Comparison of ENCODE assay signal across 24 cellular contexts in genomic region chrX:378443-378842, GRCh38. TPM values are rescaled to one million over a fixed set of nuclear protein-coding genes. Genes with fewer than 3 reads are reported as not detected.
DNase-seq lines count a peak whose midpoint lies in the region; ATAC-seq and TF ChIP-seq lines count a peak whose summit lies in the region.
"Had no signal": no experiment of that assay in that cellular context is flagged by ENCODE, and none has a peak within 500 bp of the region (broad histone marks: within the 10 kb centered on the region; RNA-seq: fewer than 3 reads in every experiment).

No MANE protein-coding gene starts in this region.

- POLR2A ChIA-PET in activated CD4-positive, alpha-beta memory T cell treated with anti-CD3 and anti-CD28 coated beads, Interleukin-2, amount 10 ng/mL, durations not matched to agents 7 days and 5 days (lab: Charles Lee): no interaction called here

- peaks cover 62 to 67% of the 10 kb centered on the region in 2 experiments for H3K4me1 ChIP-seq in neutrophil (ENCODE audit: control insufficient read depth in 1 of 2, insufficient read depth in 1 of 2, low read depth in 1 of 2, low read length in 1 of 2)

- H3K4me3 Mint-ChIP-seq in activated naive CD4-positive, alpha-beta T cell treated with anti-CD3 and anti-CD28 coated beads for 36 hours: no peak overlapping the region
- no peak overlapping the region for H3K4me3 Mint-ChIP-seq in activated CD4-positive, alpha-beta memory T cell treated with anti-CD3 and anti-CD28 coated beads, Interleukin-2, amount 10 ng/mL, durations not matched to agents 7 days and 5 days
- H3K4me3 Mint-ChIP-seq: central memory CD8-positive, alpha-beta T cell; natural killer cell treated with Interleukin-12 subunit alpha and Interleukin-12 subunit beta and Interleukin-15 and Interleukin-18, amount 100 ng/mL, for 72 hours had no signal

- H3K4me3 ChIP-seq in HL-60 (replicated peaks; ENCODE audit: insufficient read depth, low read length) (no peak overlapping the region), neutrophil (ENCODE audit: low read depth in 1 of 2, low read length in 1 of 2) (peak overlapping the region; percentile 12 to 33)
- H3K4me3 ChIP-seq: heart left ventricle, left lung, SK-N-MC had no signal

- no peak overlapping the region for H3K27ac Mint-ChIP-seq in activated naive CD4-positive, alpha-beta T cell treated with anti-CD3 and anti-CD28 coated beads for 36 hours
- H3K27ac Mint-ChIP-seq in activated CD4-positive, alpha-beta memory T cell treated with anti-CD3 and anti-CD28 coated beads, Interleukin-2, amount 10 ng/mL, durations not matched to agents 7 days and 5 days: peak overlapping the region; percentile 36
- H3K27ac Mint-ChIP-seq: natural killer cell treated with Interleukin-12 subunit alpha and Interleukin-12 subunit beta and Interleukin-15 and Interleukin-18, amount 100 ng/mL, for 72 hours had no signal

- CTCF ChIA-PET in activated naive CD4-positive, alpha-beta T cell treated with anti-CD3 and anti-CD28 coated beads for 36 hours (lab: Charles Lee): no interaction called here
- CTCF ChIA-PET in activated CD4-positive, alpha-beta memory T cell treated with anti-CD3 and anti-CD28 coated beads, Interleukin-2, amount 10 ng/mL, durations not matched to agents 7 days and 5 days (lab: Charles Lee): no interaction called here

- H3K27me3 ChIP-seq in HL-60 (ENCODE audit: insufficient read depth, poor library complexity, severe bottlenecking): peaks cover 14% of the 10 kb centered on the region
- peaks cover 23% of the 10 kb centered on the region for H3K27me3 ChIP-seq in neutrophil

- H3K27me3 Mint-ChIP-seq in activated naive CD4-positive, alpha-beta T cell treated with anti-CD3 and anti-CD28 coated beads for 36 hours (ENCODE audit: low read depth): peaks cover 17% of the 10 kb centered on the region
- peaks cover 18% of the 10 kb centered on the region for H3K27me3 Mint-ChIP-seq in activated CD4-positive, alpha-beta memory T cell treated with anti-CD3 and anti-CD28 coated beads, Interleukin-2, amount 10 ng/mL, durations not matched to agents 7 days and 5 days

- no peaks in the 10 kb centered on the region for H3K9me3 Mint-ChIP-seq in activated naive CD4-positive, alpha-beta T cell treated with anti-CD3 and anti-CD28 coated beads for 36 hours
- H3K9me3 Mint-ChIP-seq in activated CD4-positive, alpha-beta memory T cell treated with anti-CD3 and anti-CD28 coated beads, Interleukin-2, amount 10 ng/mL, durations not matched to agents 7 days and 5 days: no peaks in the 10 kb centered on the region
- H3K9me3 Mint-ChIP-seq: central memory CD8-positive, alpha-beta T cell; natural killer cell treated with Interleukin-12 subunit alpha and Interleukin-12 subunit beta and Interleukin-15 and Interleukin-18, amount 100 ng/mL, for 72 hours had no signal

- H3K36me3 ChIP-seq in neutrophil: no peaks in the 10 kb centered on the region
- H3K36me3 ChIP-seq: heart left ventricle, left lung had no signal

- intact Hi-C loops in activated naive CD4-positive, alpha-beta T cell treated with anti-CD3 and anti-CD28 coated beads for 36 hours (cut with micrococcal nuclease): loop anchor here (1.0 kb wide), 1 partner anchor 21 kb away; no protein-coding TSS in a partner anchor

- TF ChIP-seq CTCF in HL-60 (IDR thresholded peaks at IDR 0.05; ENCODE audit: insufficient read depth, low read length) (no peak), neutrophil (IDR thresholded peaks at IDR 0.05) (no peak)

- H3K4me1 Mint-ChIP-seq in activated naive CD4-positive, alpha-beta T cell treated with anti-CD3 and anti-CD28 coated beads for 36 hours (ENCODE audit: low read depth): peaks cover 22% of the 10 kb centered on the region
- H3K4me1 Mint-ChIP-seq in activated CD4-positive, alpha-beta memory T cell treated with anti-CD3 and anti-CD28 coated beads, Interleukin-2, amount 10 ng/mL, durations not matched to agents 7 days and 5 days: peaks cover 20% of the 10 kb centered on the region

- DNase-seq in activated naive CD4-positive, alpha-beta T cell treated with anti-CD3 and anti-CD28 coated beads for 36 hours: peak; percentile 62
- DNase-seq in activated naive CD4-positive, alpha-beta T cell treated with anti-CD3 and anti-CD28 coated beads, Interleukin-2, amount 50 U/mL, for 16 hours: no peak
- DNase-seq in HL-60 (ENCODE audit: low read depth in 1 of 2, low spot score in 1 of 2) (peak in 1 of 2 experiments; percentile 81), NCI-H2029 treated with DMSO at 0.1 percent for 48 hours (lab: John Stamatoyannopoulos, UW) (no peak)
- DNase-seq in activated CD4-positive, alpha-beta memory T cell treated with anti-CD3 and anti-CD28 coated beads, Interleukin-2, amount 10 ng/mL, durations not matched to agents 7 days and 5 days: no peak
- DNase-seq: activated CD4-positive, CD25-positive, alpha-beta regulatory T cell; activated CD8-positive, alpha-beta memory T cell treated with anti-CD3 and anti-CD28 coated beads, Interleukin-2, amount 50 U/mL, for 48 hours; activated gamma-delta T cell treated with Interleukin-2 at 50 U/mL for 16 hours; DMS 273 treated with DMSO at 0.1 percent for 48 hours; heart left ventricle; left lung; NCI-H1105; NCI-H446; stimulated activated CD8-positive, alpha-beta memory T cell treated with anti-CD3 and anti-CD28 coated beads, Interleukin-4, amount 100 ng/mL, for 48 hours; T-helper 9 cell had no signal

- no peaks in the 10 kb centered on the region for H3K36me3 Mint-ChIP-seq in activated naive CD4-positive, alpha-beta T cell treated with anti-CD3 and anti-CD28 coated beads for 36 hours (ENCODE audit: low read depth)
- H3K36me3 Mint-ChIP-seq in activated CD4-positive, alpha-beta memory T cell treated with anti-CD3 and anti-CD28 coated beads, Interleukin-2, amount 10 ng/mL, durations not matched to agents 7 days and 5 days (ENCODE audit: low read depth): no peaks in the 10 kb centered on the region
- H3K36me3 Mint-ChIP-seq: natural killer cell treated with Interleukin-12 subunit alpha and Interleukin-12 subunit beta and Interleukin-15 and Interleukin-18, amount 100 ng/mL, for 72 hours had no signal

- peak overlapping the region; percentile 52 for H3K27ac ChIP-seq in HL-60 (replicated peaks)
- H3K27ac ChIP-seq in neutrophil: peak overlapping the region; percentile 88
- H3K27ac ChIP-seq: epithelial cell of prostate, heart left ventricle, SK-N-MC had no signal

- no peaks in the 10 kb centered on the region for H3K9me3 ChIP-seq in neutrophil
- H3K9me3 ChIP-seq: heart left ventricle, left lung had no signal

- ATAC-seq in HG03097 (IDR thresholded peaks at IDR 0.05; ENCODE audit: low FRiP score, unreplicated experiment) (no peak), HG02798 (IDR thresholded peaks at IDR 0.05; ENCODE audit: poor library complexity, unreplicated experiment) (no peak)
- ATAC-seq: heart left ventricle, HepG2, left lung, sciatic nerve had no signal

RNA-seq across cellular contexts. Expression of gene PPP2R3B, which starts 8.3 kb away (rescaled TPM):
- 10 to 100 TPM; 33.8 to 37.2 TPM for total RNA-seq in activated naive CD4-positive, alpha-beta T cell treated with anti-CD3 and anti-CD28 coated beads for 36 hours
- 10 to 100 TPM; 26.1 to 26.3 TPM for total RNA-seq in activated CD4-positive, alpha-beta memory T cell treated with anti-CD3 and anti-CD28 coated beads, Interleukin-2, amount 10 ng/mL, durations not matched to agents 7 days and 5 days

RNA-seq across cellular contexts. Expression of gene GTPBP6, which starts 59.8 kb away (rescaled TPM):
- 10 to 100 TPM; 63.4 to 64.6 TPM for total RNA-seq in activated naive CD4-positive, alpha-beta T cell treated with anti-CD3 and anti-CD28 coated beads for 36 hours
- 10 to 100 TPM; 46.2 to 46.7 TPM for total RNA-seq in activated CD4-positive, alpha-beta memory T cell treated with anti-CD3 and anti-CD28 coated beads, Interleukin-2, amount 10 ng/mL, durations not matched to agents 7 days and 5 days
